ENCODE assay signal across 9 cellular contexts in the genomic region with DNA sequence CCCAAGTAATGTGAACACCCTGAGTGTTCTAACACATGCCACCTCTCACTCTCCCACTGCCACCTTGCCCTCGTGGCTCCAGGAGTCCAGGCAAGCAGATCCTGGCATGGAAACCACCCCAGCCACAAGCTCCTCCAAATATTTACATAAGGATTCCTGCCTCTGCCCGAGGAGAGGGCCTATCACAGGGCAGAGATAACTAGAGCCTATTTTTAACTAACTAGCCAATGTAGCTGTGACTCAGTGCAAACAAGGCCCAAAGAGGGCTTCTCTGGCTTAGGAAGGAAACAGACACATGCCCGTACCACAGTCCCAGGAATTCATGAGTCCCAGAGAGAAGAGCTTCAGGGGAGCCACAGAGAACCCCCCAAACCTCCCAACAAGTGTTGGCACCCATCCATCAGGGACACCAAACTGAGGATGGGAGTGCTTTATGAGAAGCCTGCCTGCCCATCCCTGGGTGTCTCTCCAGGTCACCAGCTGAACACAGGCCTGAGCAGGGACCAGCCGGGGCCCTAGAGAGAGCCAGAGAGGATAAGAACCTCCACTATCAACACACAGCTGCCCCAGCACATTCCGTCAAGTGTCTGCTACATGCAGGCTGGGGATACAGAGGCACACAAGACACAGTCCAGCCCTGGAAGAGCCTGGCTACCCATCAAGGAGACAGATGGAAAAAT. TPM values are rescaled to one million over a fixed set of nuclear protein-coding genes. Genes with fewer than 3 reads are reported as not detected.
DNase-seq lines count a peak whose midpoint lies in the region; ATAC-seq and TF ChIP-seq lines count a peak whose summit lies in the region.
"Had no signal": no experiment of that assay in that cellular context is flagged by ENCODE, and none has a peak within 500 bp of the region (broad histone marks: within the 10 kb centered on the region; RNA-seq: fewer than 3 reads in every experiment).

No MANE protein-coding gene starts in this region.

- peaks cover 33% of the 10 kb centered on the region for H3K36me3 ChIP-seq in mesodermal cell (ENCODE audit: control insufficient read depth, insufficient read depth, low read length)
- peaks cover 30% of the 10 kb centered on the region for H3K36me3 ChIP-seq in HAP-1 (replicated peaks)

- peak; percentile 46 for DNase-seq in AG09309 (ENCODE audit: low read depth)
- DNase-seq in NCI-H2029 treated with DMSO at 0.1 percent for 48 hours (lab: John Stamatoyannopoulos, UW): peak; percentile 89
- peak; percentile 58 for DNase-seq in choroid plexus epithelial cell (ENCODE audit: low read depth)
- DNase-seq in HAP-1 (ENCODE audit: low spot score in 2 of 2): no peak
- no peak for DNase-seq in KBM-7
- no peak for DNase-seq in SKM-1 (lab: John Stamatoyannopoulos, UW; ENCODE audit: unreplicated experiment)
- DNase-seq: activated effector memory CD4-positive, alpha-beta T cell treated with Interleukin-2 at 50 U/mL for 16 hours had no signal

- peak overlapping the region; percentile 80 for H3K27ac ChIP-seq in mesodermal cell (ENCODE audit: low read depth, low read length, severe bottlenecking)

- H3K4me3 ChIP-seq in AG09309 (ENCODE audit: control insufficient read depth, low read depth, low read length) (no peak overlapping the region), choroid plexus epithelial cell (ENCODE audit: low read depth, low read length) (no peak overlapping the region), mesodermal cell (ENCODE audit: extremely low read depth, insufficient read depth, low read length, poor library complexity, severe bottlenecking) (no peak overlapping the region), HAP-1 (no peak overlapping the region)

- H3K9me3 ChIP-seq in mesodermal cell (ENCODE audit: control insufficient read depth, low read length): no peaks in the 10 kb centered on the region
- H3K9me3 ChIP-seq in HAP-1: no peaks in the 10 kb centered on the region

- H3K4me1 ChIP-seq in mesodermal cell (ENCODE audit: control insufficient read depth, insufficient read depth, low read length, poor library complexity, severe bottlenecking): peaks cover 37% of the 10 kb centered on the region
- no peaks in the 10 kb centered on the region for H3K4me1 ChIP-seq in HAP-1

- no peaks in the 10 kb centered on the region for H3K27me3 ChIP-seq in HAP-1 (ENCODE audit: low read depth)

- ATAC-seq in HG03521 (IDR thresholded peaks at IDR 0.05; ENCODE audit: unreplicated experiment): no peak

- TF ChIP-seq CTCF in AG09309 (IDR thresholded peaks at IDR 0.05; ENCODE audit: control insufficient read depth, insufficient read depth, low read depth, low read length, missing control alignments): no peak
- no peak for TF ChIP-seq CTCF in choroid plexus epithelial cell (conservative IDR thresholded peaks at IDR 0.05; ENCODE audit: low read depth, low read length)

- WGBS in mesodermal cell (ENCODE audit: insufficient coverage in 2 of 2), 2 experiments: 78 to 82% methylated on average over 2 to 5 of the region's 5 CpGs

- in situ Hi-C loops in HAP-1 (cut with MboI; ENCODE audit: low sequenced_read_pairs) (no loop called here), KBM-7 (cut with MboI; ENCODE audit: low pct_unique_long_range_greater_than_20kb, low sequenced_read_pairs) (no loop called here)

RNA-seq across cellular contexts. Expression of a gene that starts 9.2 kb away (rescaled TPM):
- polyA plus RNA-seq in mesodermal cell (2013, experiment 1 of 2): 6.5 TPM
- 6.3 TPM for polyA plus RNA-seq in mesodermal cell (2013, experiment 2 of 2)

RNA-seq across cellular contexts. Expression of a gene that starts 40.8 kb away (rescaled TPM):
- not detected for polyA plus RNA-seq in mesodermal cell (2013, experiment 1 of 2)
- not detected for polyA plus RNA-seq in mesodermal cell (2013, experiment 2 of 2)

RNA-seq across cellular contexts. Expression of a gene that starts 43.2 kb away (rescaled TPM):
- polyA plus RNA-seq in mesodermal cell (2013, experiment 1 of 2): not detected
- not detected for polyA plus RNA-seq in mesodermal cell (2013, experiment 2 of 2)

Comparison
In these comparisons a context has a peak if more than half of its experiments do, and no peak if none do; other contexts are left out.
1. DNase-seq: peak in AG09309 (single experiment), NCI-H2029 treated with DMSO at 0.1 percent for 48 hours (single experiment) and choroid plexus epithelial cell (single experiment); none in HAP-1 (0 of 2), KBM-7 (single experiment) and SKM-1 (single experiment).